ENCODE assay signal across 15 cellular contexts in genomic region chr9:124384210-124384609, GRCh38. TPM values are rescaled to one million over a fixed set of nuclear protein-coding genes. Genes with fewer than 3 reads are reported as not detected.
A peak's percentile ranks its signal among the peaks of the same experiment; 100 is the strongest.
DNase-seq lines count a peak whose midpoint lies in the region; ATAC-seq and TF ChIP-seq lines count a peak whose summit lies in the region.
"Had no signal": no experiment of that assay in that cellular context is flagged by ENCODE, and none has a peak within 500 bp of the region (broad histone marks: within the 10 kb centered on the region; RNA-seq: fewer than 3 reads in every experiment).

No MANE protein-coding gene starts in this region.

- peaks cover 16% of the 10 kb centered on the region for H3K36me3 Mint-ChIP-seq in progenitor cell of endocrine pancreas (ENCODE audit: insufficient read depth)

- no peak for ATAC-seq in GM21717 (IDR thresholded peaks at IDR 0.05; ENCODE audit: unreplicated experiment)
- ATAC-seq: A549 had no signal

- peak; percentile 37 for DNase-seq in NCI-H510A treated with DMSO at 0.1 percent for 48 hours (lab: John Stamatoyannopoulos, UW)
- DNase-seq in NCI-H510A (lab: John Stamatoyannopoulos, UW) = no peak
- no peak for DNase-seq in progenitor cell of endocrine pancreas (ENCODE audit: low spot score, unreplicated experiment)
- no peak for DNase-seq in medulla oblongata (ENCODE audit: extremely low spot score)
- DNase-seq in T1000 (lab: John Stamatoyannopoulos, UW) = no peak
- DNase-seq: AML-193; Caco-2; CD4-positive, alpha-beta T cell; H9 had no signal

- H3K9me3 Mint-ChIP-seq in progenitor cell of endocrine pancreas (ENCODE audit: low read depth) = no peaks in the 10 kb centered on the region
- H3K9me3 Mint-ChIP-seq: CD4-positive, alpha-beta T cell; H9 had no signal

- H3K27me3 ChIP-seq in liver (ENCODE audit: control insufficient read depth in 4 of 4, insufficient read depth in 4 of 4, low read length in 3 of 4) = no peaks in the 10 kb centered on the region

- TF ChIP-seq CTCF in VCaP (conservative IDR thresholded peaks at IDR 0.05) = no peak
- no peak for TF ChIP-seq CTCF in liver (IDR thresholded peaks at IDR 0.05; ENCODE audit: low read depth, low read length, missing input control)
- no peak for TF ChIP-seq CTCF in progenitor cell of endocrine pancreas (IDR thresholded peaks at IDR 0.05; ENCODE audit: unreplicated experiment)

- 71% methylated on average over 7 of the region's 7 CpGs for WGBS in liver

- H3K27me3 Mint-ChIP-seq in progenitor cell of endocrine pancreas = no peaks in the 10 kb centered on the region
- H3K27me3 Mint-ChIP-seq: CD4-positive, alpha-beta T cell had no signal

- TF ChIP-seq RAD21 in liver (IDR thresholded peaks at IDR 0.05) = no peak

- no peak overlapping the region for H3K4me3 Mint-ChIP-seq in progenitor cell of endocrine pancreas (ENCODE audit: low read depth)
- H3K4me3 Mint-ChIP-seq: CD4-positive, alpha-beta T cell; H9 had no signal

- peak overlapping the region; percentile 29 for H3K27ac Mint-ChIP-seq in progenitor cell of endocrine pancreas
- H3K27ac Mint-ChIP-seq: CD4-positive, alpha-beta T cell had no signal

- peak overlapping the region; percentile 54 for H3K27ac ChIP-seq in VCaP
- H3K27ac ChIP-seq in liver (ENCODE audit: low read depth in 1 of 2, low read length in 2 of 2) = peak overlapping the region; percentile 81 to 95
- H3K27ac ChIP-seq: 22Rv1, A549, C4-2B had no signal

- H3K4me1 Mint-ChIP-seq in progenitor cell of endocrine pancreas (ENCODE audit: low read depth) = peaks cover 46% of the 10 kb centered on the region

- H3K4me3 ChIP-seq in liver (ENCODE audit: low read depth in 1 of 3, low read length in 3 of 3) = no peak overlapping the region
- H3K4me3 ChIP-seq: A549 had no signal

- H3K9me3 ChIP-seq in liver (ENCODE audit: control insufficient read depth in 4 of 4, low read length in 3 of 4) = no peaks in the 10 kb centered on the region
- H3K9me3 ChIP-seq: A549, Caco-2 had no signal

- H3K4me1 ChIP-seq in liver (ENCODE audit: control insufficient read depth in 4 of 4, insufficient read depth in 4 of 4, low read length in 3 of 4) = peaks cover 16 to 62% (median 38%) of the 10 kb centered on the region in 4 donors

- peaks cover 0 to 8% (median 5%) of the 10 kb centered on the region in 4 donors for H3K36me3 ChIP-seq in liver (ENCODE audit: control insufficient read depth in 4 of 4, insufficient read depth in 3 of 4, low read depth in 1 of 4, low read length in 3 of 4)

- no peak overlapping the region for H3K9ac ChIP-seq in liver (ENCODE audit: low read depth in 1 of 2, low read length in 2 of 2)

TF ChIP-seq in liver, 16 proteins besides CTCF, POLR2A, EP300 and RAD21:
- TF ChIP-seq NR2F2 (IDR thresholded peaks at IDR 0.05) = no peak

RNA-seq across cellular contexts. Expression of gene PSMB7, which starts 31.0 kb away (rescaled TPM):
- total RNA-seq in liver = 100 to 1,000 TPM in 1 of 2 donors, 10 to 100 TPM in 1; 90.9 to 102 TPM
- 100 to 1,000 TPM; 166 to 183 TPM for polyA plus RNA-seq in liver
- total RNA-seq in progenitor cell of endocrine pancreas = 143 and 144 TPM in 2 replicates
